Comparison of ENCODE assay signal across 15 cellular contexts in genomic region chr14:47929334-47929733, GRCh38.
DNase-seq lines count a peak whose midpoint lies in the region; ATAC-seq and TF ChIP-seq lines count a peak whose summit lies in the region.
"Had no signal": no experiment of that assay in that cellular context is flagged by ENCODE, and none has a peak within 500 bp of the region (broad histone marks: within the 10 kb centered on the region; RNA-seq: fewer than 3 reads in every experiment).

No MANE protein-coding gene starts in this region.

- peaks cover 0 to 7% (median 6%) of the 10 kb centered on the region in 7 donors for H3K9me3 Mint-ChIP-seq in CD14-positive monocyte
- peaks cover 12 to 16% of the 10 kb centered on the region in 2 donors for H3K9me3 Mint-ChIP-seq in natural killer cell

- TF ChIP-seq CTCF in DOHH2 (IDR thresholded peaks at IDR 0.05; ENCODE audit: low read depth, low read length, poor library complexity, severe bottlenecking), result no peak
- TF ChIP-seq CTCF in CD14-positive monocyte (IDR thresholded peaks at IDR 0.05), result no peak
- TF ChIP-seq CTCF in natural killer cell (IDR thresholded peaks at IDR 0.05), result no peak
- TF ChIP-seq CTCF in foreskin fibroblast (IDR thresholded peaks at IDR 0.05; ENCODE audit: low read depth, low read length), result no peak

- peak overlapping the region; percentile 35 for H3K4me3 ChIP-seq in DOHH2 (ENCODE audit: low read length)
- H3K4me3 ChIP-seq in MG63, result no peak overlapping the region
- H3K4me3 ChIP-seq in foreskin fibroblast (ENCODE audit: low read depth in 1 of 2, low read length in 2 of 2), result no peak overlapping the region
- H3K4me3 ChIP-seq: A549 had no signal

- DNase-seq in MG63 (no peak), CD14-positive monocyte (ENCODE audit: low spot score) (no peak), natural killer cell (no peak), foreskin fibroblast (no peak)
- DNase-seq: activated CD4-positive, alpha-beta T cell treated with anti-CD3 and anti-CD28 coated beads for 1 hour; Calu3; central memory CD4-positive, alpha-beta T cell; kidney; NCI-H1105; NCI-H446 had no signal

- no peaks in the 10 kb centered on the region for H3K9me2 ChIP-seq in DOHH2 (replicated peaks; ENCODE audit: control insufficient read depth, low read length)

- H3K36me3 ChIP-seq in DOHH2 (ENCODE audit: control insufficient read depth, low read length) (peaks cover 25% of the 10 kb centered on the region), MG63 (no peaks in the 10 kb centered on the region)

- H3K27me3 ChIP-seq in DOHH2 (ENCODE audit: control insufficient read depth, low read length) (no peaks in the 10 kb centered on the region), MG63 (no peaks in the 10 kb centered on the region)

- H3K36me3 Mint-ChIP-seq in CD14-positive monocyte, result no peaks in the 10 kb centered on the region
- peaks cover under 1% of the 10 kb centered on the region for H3K36me3 Mint-ChIP-seq in natural killer cell

- no peaks in the 10 kb centered on the region for H4K20me1 ChIP-seq in DOHH2 (ENCODE audit: control insufficient read depth, insufficient read depth, low read depth, low read length)

- H3K9me3 ChIP-seq in DOHH2 (ENCODE audit: control insufficient read depth, insufficient read depth, low read length) (peaks cover 16% of the 10 kb centered on the region), MG63 (no peaks in the 10 kb centered on the region)
- H3K9me3 ChIP-seq: A549 had no signal

- intact Hi-C loops in CD14-positive monocyte (cut with micrococcal nuclease) (no loop called here), natural killer cell (cut with micrococcal nuclease) (no loop called here)

- ATAC-seq in GM19463 (IDR thresholded peaks at IDR 0.05; ENCODE audit: unreplicated experiment) (peak; percentile 92), HG02973 (IDR thresholded peaks at IDR 0.05; ENCODE audit: unreplicated experiment) (peak; percentile 95), HG03565 (IDR thresholded peaks at IDR 0.05; ENCODE audit: unreplicated experiment) (peak; percentile 93), natural killer cell (no peak)
- ATAC-seq: A549 had no signal

- H3K4me3 Mint-ChIP-seq in CD14-positive monocyte (no peak overlapping the region), natural killer cell (no peak overlapping the region)

- peaks cover 0 to 2% (median 0%) of the 10 kb centered on the region in 3 donors for H3K27me3 Mint-ChIP-seq in CD14-positive monocyte (ENCODE audit: low read depth in 3 of 3)
- no peaks in the 10 kb centered on the region for H3K27me3 Mint-ChIP-seq in natural killer cell (ENCODE audit: low read depth in 2 of 2)

- H3K79me2 ChIP-seq in DOHH2 (ENCODE audit: control insufficient read depth, low read length), result no peaks in the 10 kb centered on the region

- no peaks in the 10 kb centered on the region; the same call in 1 of the 2 replicates for H3F3A ChIP-seq in DOHH2 (ENCODE audit: control insufficient read depth, insufficient read depth)

- H3K4me2 ChIP-seq in DOHH2 (ENCODE audit: low read length), result peak overlapping the region; percentile 41
- H3K4me2 ChIP-seq: A549 had no signal

- no peak overlapping the region for H3K27ac Mint-ChIP-seq in CD14-positive monocyte
- H3K27ac Mint-ChIP-seq in natural killer cell, result no peak overlapping the region

- no peaks in the 10 kb centered on the region for H3K4me1 Mint-ChIP-seq in CD14-positive monocyte
- H3K4me1 Mint-ChIP-seq in natural killer cell, result no peaks in the 10 kb centered on the region

- peaks cover 66% of the 10 kb centered on the region for H3K4me1 ChIP-seq in DOHH2 (ENCODE audit: control insufficient read depth, low read length)
- H3K4me1 ChIP-seq: A549 had no signal

- peak overlapping the region; percentile 79 for H3K27ac ChIP-seq in DOHH2 (ENCODE audit: low read depth, low read length)
- H3K27ac ChIP-seq: A549 had no signal

Comparison
In these comparisons a context has a peak if more than half of its experiments do, and no peak if none do; other contexts are left out.
1. ATAC-seq: peak in GM19463 (single experiment), HG02973 (single experiment) and HG03565 (single experiment); none in natural killer cell (0 of 3).